Comparison of ENCODE assay signal across 7 cellular contexts in genomic region chr22:31969789-31970489, GRCh38. TPM values are rescaled to one million over a fixed set of nuclear protein-coding genes. Genes with fewer than 3 reads are reported as not detected.
DNase-seq lines count a peak whose midpoint lies in the region; ATAC-seq, FAIRE-seq and TF ChIP-seq lines count a peak whose summit lies in the region.

No MANE protein-coding gene starts in this region.

- CTCF ChIA-PET in activated CD8-positive, alpha-beta T cell treated with anti-CD3 and anti-CD28 coated beads for 36 hours (lab: Charles Lee), result interaction anchor here (0.6 to 4.0 kb wide), 65 partner anchors 9 to 521 kb away, joined by 3 to 46 read pairs (median 4); partner anchors contain the start of genes DEPDC5, PISD and RTCB
- CTCF ChIA-PET in H1 (lab: Charles Lee; ENCODE audit: partially characterized antibody), result interaction anchor here (0.6 to 15.0 kb wide), 86 partner anchors 9 to 516 kb away, joined by 3 to 243 read pairs (median 4); partner anchors contain the start of genes PISD, PRR14L, SLC5A1 and YWHAH

- peaks cover 6% of the 10 kb centered on the region; the same call in 1 of the 2 replicates for H3K23me2 ChIP-seq in H1 (ENCODE audit: low read depth, low read length)

- FAIRE-seq in H1 (lab: Jason Lieb, UNC), result peak; percentile 96

- 44% methylated on average over 19 of the region's 19 CpGs; no CpG with 5 or more reads in 1 of the 2 experiments for WGBS in H1 (ENCODE audit: extremely low coverage in 1 of 2, insufficient coverage in 1 of 2, insufficient read length in 1 of 2, insufficient replicate concordance in 2 of 2, low coverage in 1 of 2, low lambda C conversion rate in 2 of 2, missing lambda C conversion rate in 1 of 2), 2 experiments

- peak; percentile 78 to 79 for DNase-seq in NCI-H526 (lab: John Stamatoyannopoulos, UW)
- peak; percentile 85 for DNase-seq in activated CD8-positive, alpha-beta T cell treated with anti-CD3 and anti-CD28 coated beads for 36 hours
- DNase-seq in H1 (ENCODE audit: low read depth in 1 of 2, low spot score in 2 of 2), result peak; percentile 74 to 83
- peak; percentile 77 for DNase-seq in medulla oblongata (ENCODE audit: extremely low spot score)
- peak; percentile 19 for DNase-seq in stimulated activated CD8-positive, alpha-beta memory T cell treated with anti-CD3 and anti-CD28 coated beads, Interleukin-4, amount 100 ng/mL, for 24 hours (ENCODE audit: low read depth)

- no peak overlapping the region for H4K5ac ChIP-seq in H1 (ENCODE audit: insufficient read length, low read depth, low read length)

- no peaks in the 10 kb centered on the region for H3K36me3 ChIP-seq in H1 (ENCODE audit: control insufficient read depth in 2 of 4, insufficient read depth in 4 of 4, low read length in 3 of 4)

- no peak overlapping the region for H3K56ac ChIP-seq in H1 (replicated peaks; ENCODE audit: insufficient read length, low read depth, low read length)

- peak overlapping the region; percentile 87 for H2AFZ ChIP-seq in H1 (ENCODE audit: low read length)

- no peaks in the 10 kb centered on the region for H3K9me3 Mint-ChIP-seq in activated CD8-positive, alpha-beta T cell treated with anti-CD3 and anti-CD28 coated beads for 36 hours

- no peak overlapping the region for H3K23ac ChIP-seq in H1 (ENCODE audit: insufficient read length)

- POLR2A ChIA-PET in activated CD8-positive, alpha-beta T cell treated with anti-CD3 and anti-CD28 coated beads for 36 hours (lab: Charles Lee), result no interaction called here
- POLR2A ChIA-PET in H1 (lab: Charles Lee; ENCODE audit: partially characterized antibody), result interaction anchor here (0.5 to 1.3 kb wide), 8 partner anchors 10 to 1955 kb away, joined by 3 to 4 read pairs (median 3); partner anchors contain the start of gene DEPDC5

- H3K36me3 Mint-ChIP-seq in activated CD8-positive, alpha-beta T cell treated with anti-CD3 and anti-CD28 coated beads for 36 hours (ENCODE audit: low read depth), result no peaks in the 10 kb centered on the region

- no peak overlapping the region; the same call in 1 of the 2 replicates for H2BK15ac ChIP-seq in H1 (ENCODE audit: low read length)

- H3K4me3 ChIP-seq in H1 (ENCODE audit: extremely low read depth in 1 of 4, insufficient read depth in 2 of 4, low read depth in 3 of 4, low read length in 4 of 4), result peak overlapping the region; percentile 36 to 88 (median 68)

- no peaks in the 10 kb centered on the region for H4K20me1 ChIP-seq in H1 (replicated peaks in 1 of 2; ENCODE audit: control insufficient read depth in 1 of 2, insufficient read depth in 2 of 2, low read length in 2 of 2)

- no peak overlapping the region for H2AK5ac ChIP-seq in H1 (ENCODE audit: low read depth, low read length)

- H2BK120ac ChIP-seq in H1 (replicated peaks; ENCODE audit: low read depth, low read length), result no peak overlapping the region

- H3K14ac ChIP-seq in H1 (ENCODE audit: insufficient read length), result no peak overlapping the region

- H3K4me1 Mint-ChIP-seq in activated CD8-positive, alpha-beta T cell treated with anti-CD3 and anti-CD28 coated beads for 36 hours (ENCODE audit: low read depth), result peaks cover 12% of the 10 kb centered on the region

- H2BK5ac ChIP-seq in H1 (ENCODE audit: low read depth, low read length), result no peak overlapping the region

- TF ChIP-seq CTCF in GM12872 (IDR thresholded peaks at IDR 0.05; ENCODE audit: insufficient read depth, low read depth, low read length) (peak; percentile 67), H1 (IDR thresholded peaks at IDR 0.05; ENCODE audit: control extremely low read depth in 1 of 3, insufficient read depth in 1 of 3, low read depth in 1 of 3, low read length in 3 of 3) (peak; percentile 86 to 90 (median 87))
- peak; percentile 60 for TF ChIP-seq CTCF in activated CD8-positive, alpha-beta T cell treated with anti-CD3 and anti-CD28 coated beads for 36 hours (IDR thresholded peaks at IDR 0.05)

- no peak overlapping the region for H3K18ac ChIP-seq in H1 (ENCODE audit: extremely low read depth, low read length)

- H2BK12ac ChIP-seq in H1 (ENCODE audit: low read depth, low read length), result peak overlapping the region; percentile 1; the same call in 1 of the 2 replicates

- peak overlapping the region; percentile 66 for H3K4me3 Mint-ChIP-seq in activated CD8-positive, alpha-beta T cell treated with anti-CD3 and anti-CD28 coated beads for 36 hours

- H3K4me1 ChIP-seq in H1 (replicated peaks in 1 of 4; ENCODE audit: control insufficient read depth in 3 of 4, insufficient read depth in 4 of 4, low read length in 3 of 4), result peaks cover 0 to 2% (median 0%) of the 10 kb centered on the region in 4 experiments; a peak in 1 of 7 replicates

- no peak overlapping the region for H4K91ac ChIP-seq in H1 (replicated peaks; ENCODE audit: insufficient read length, low read length)

- peaks cover 0 to 7% (median 2%) of the 10 kb centered on the region in 4 experiments; a peak in 3 of 7 replicates for H3K27me3 ChIP-seq in H1 (replicated peaks in 1 of 4; ENCODE audit: control insufficient read depth in 3 of 4, extremely low read depth in 1 of 4, insufficient read depth in 3 of 4, low read length in 3 of 4)

- H2BK20ac ChIP-seq in H1 (ENCODE audit: low read length), result no peak overlapping the region

- no peaks in the 10 kb centered on the region for H3K79me2 ChIP-seq in H1 (ENCODE audit: control insufficient read depth in 1 of 2, insufficient read depth in 2 of 2, low read length in 2 of 2)

- no peak for TF ChIP-seq POLR2A in H1 (IDR thresholded peaks at IDR 0.05; ENCODE audit: control extremely low read depth in 1 of 2, low read depth in 2 of 2, low read length in 2 of 2)

- H3K27ac Mint-ChIP-seq in activated CD8-positive, alpha-beta T cell treated with anti-CD3 and anti-CD28 coated beads for 36 hours, result no peak overlapping the region

- TF ChIP-seq EP300 in H1 (IDR thresholded peaks at IDR 0.05; ENCODE audit: borderline replicate concordance in 1 of 2, low read depth in 2 of 2, low read length in 2 of 2), result no peak

- no peaks in the 10 kb centered on the region for H3K9me3 ChIP-seq in H1 (ENCODE audit: insufficient read depth in 2 of 2, low read depth in 1 of 2, low read length in 1 of 2)

- no peak overlapping the region for H4K8ac ChIP-seq in H1 (ENCODE audit: extremely low read depth, insufficient read depth, low read length)

- peak overlapping the region; percentile 41 to 97 for H3K4me2 ChIP-seq in H1 (ENCODE audit: insufficient read depth in 1 of 2, low read depth in 2 of 2, low read length in 2 of 2)

- peak; percentile 95 to 96 for TF ChIP-seq RAD21 in H1 (IDR thresholded peaks at IDR 0.05 in 1 of 2, conservative IDR thresholded peaks at IDR 0.05 in 1 of 2; ENCODE audit: low read depth in 2 of 2, low read length in 2 of 2)

- no peaks in the 10 kb centered on the region for H3K27me3 Mint-ChIP-seq in activated CD8-positive, alpha-beta T cell treated with anti-CD3 and anti-CD28 coated beads for 36 hours

- no peak overlapping the region for H3K4ac ChIP-seq in H1 (replicated peaks; ENCODE audit: insufficient read length, low read depth, low read length)

- intact Hi-C loops in activated CD8-positive, alpha-beta T cell treated with anti-CD3 and anti-CD28 coated beads for 36 hours (cut with micrococcal nuclease), result loop anchor here (5.0 kb wide), 1 partner anchor 297 kb away; no protein-coding TSS in a partner anchor

- no peaks in the 10 kb centered on the region for H3K79me1 ChIP-seq in H1 (ENCODE audit: low read depth, low read length)

- no peak overlapping the region; a peak in 1 of 7 replicates for H3K9ac ChIP-seq in H1 (replicated peaks in 1 of 4; ENCODE audit: extremely low read depth in 1 of 4, low read depth in 3 of 4, low read length in 3 of 4)

- ATAC-seq in HG03354 (IDR thresholded peaks at IDR 0.05; ENCODE audit: poor library complexity, severe bottlenecking, unreplicated experiment), result peak; percentile 45
- peak; percentile 79 for ATAC-seq in activated CD8-positive, alpha-beta T cell treated with anti-CD3 and anti-CD28 coated beads for 36 hours

- H3K27ac ChIP-seq in H1 (ENCODE audit: low read depth, low read length), result no peak overlapping the region

TF ChIP-seq in H1, 55 proteins besides CTCF, POLR2A, EP300 and RAD21 (continues in another document):
- TF ChIP-seq KDM1A (IDR thresholded peaks at IDR 0.05; ENCODE audit: borderline replicate concordance, low read length), result 0 out of 2 replicates have a peak, but pooled peaks have one; percentile 31
- TF ChIP-seq SIN3A (conservative IDR thresholded peaks at IDR 0.05 in 1 of 2, IDR thresholded peaks at IDR 0.05 in 1 of 2; ENCODE audit: low read depth in 1 of 2, low read length in 2 of 2), result peak in 1 of 2 experiments; percentile 93; a peak in 2 of 4 replicates
- no peak for TF ChIP-seq JUN (IDR thresholded peaks at IDR 0.05; ENCODE audit: low read depth, low read length)
- TF ChIP-seq EGR1 (IDR thresholded peaks at IDR 0.05; ENCODE audit: borderline replicate concordance, low read depth, low read length), result peak; percentile 70; the same call in 1 of the 2 replicates
- 0 out of 2 replicates have a peak, but pooled peaks have one; percentile 44 for TF ChIP-seq SP4 (IDR thresholded peaks at IDR 0.05; ENCODE audit: low read length)
- TF ChIP-seq E2F6 (IDR thresholded peaks at IDR 0.05), result peak; percentile 97
- peak; percentile 84 for TF ChIP-seq KDM5A (IDR thresholded peaks at IDR 0.05; ENCODE audit: low read length)
- TF ChIP-seq SUZ12 (IDR thresholded peaks at IDR 0.05; ENCODE audit: low read length), result no peak
- peak; percentile 98 for TF ChIP-seq MAX (IDR thresholded peaks at IDR 0.05)
- TF ChIP-seq TCF12 (IDR thresholded peaks at IDR 0.05; ENCODE audit: low read depth, low read length), result peak; percentile 93

RNA-seq across cellular contexts. Expression of gene YWHAH, which starts 25.6 kb away (rescaled TPM):
- 100 to 1,000 TPM; 123 to 126 TPM for total RNA-seq in activated CD8-positive, alpha-beta T cell treated with anti-CD3 and anti-CD28 coated beads for 36 hours
- 247 and 248 TPM in 2 replicates for total RNA-seq in H1 (2021; fragmentation: NEBNext Ultra II Directional; extraction: Animal tissue kit (Norgen Biotek cat#: 25700))
- polyA plus RNA-seq in H1 (2011; rRNA removed), result 118 and 146 TPM in 2 replicates
- 153 TPM for polyA plus RNA-seq in H1 (2011; cell fraction: cytosol; rRNA removed)
- polyA plus RNA-seq in H1 (2011; cell fraction: nucleus; rRNA removed), result 79.3 TPM
- 196 to 243 TPM (median 207 TPM) in 4 replicates for polyA plus RNA-seq in H1 (2012, experiment 1 of 2)
- 105 TPM for polyA plus RNA-seq in H1 (2012, experiment 2 of 2)
- 137 TPM for polyA plus RNA-seq in H1 (2013, experiment 1 of 2)
- polyA plus RNA-seq in H1 (2013, experiment 2 of 2), result 144 TPM
- 70.2 and 81.8 TPM in 2 replicates for polyA minus RNA-seq in H1 (2011; rRNA and poly(A)+ RNA removed)
- 59.7 TPM for polyA minus RNA-seq in H1 (2011; cell fraction: cytosol; rRNA and poly(A)+ RNA removed)
- polyA minus RNA-seq in H1 (2011; cell fraction: nucleus; rRNA and poly(A)+ RNA removed), result 41.3 TPM

Comparison
In these comparisons a context has a peak if more than half of its experiments do, and no peak if none do; other contexts are left out.
1. DNase-seq: peak in every context shown above with its lines; median percentile 85 in activated CD8-positive, alpha-beta T cell treated with anti-CD3 and anti-CD28 coated beads for 36 hours; 78 in NCI-H526; 78 in H1; 77 in medulla oblongata; 19 in stimulated activated CD8-positive, alpha-beta memory T cell treated with anti-CD3 and anti-CD28 coated beads, Interleukin-4, amount 100 ng/mL, for 24 hours.